ENCODE assay signal across 8 cellular contexts in genomic region chr11:130002352-130002845, GRCh38. TPM values are rescaled to one million over a fixed set of nuclear protein-coding genes. Genes with fewer than 3 reads are reported as not detected.
DNase-seq lines count a peak whose midpoint lies in the region; ATAC-seq and TF ChIP-seq lines count a peak whose summit lies in the region.

PRDM10 (minus strand) TSS chr11:130002835; CDS start chr11:129960964, 41,871 bp downstream.

- peak within 1 kb of the TSS; percentile 100 for H3K27ac Mint-ChIP-seq in T-helper 2 cell treated with Interferon-gamma antibody and Interleukin-4, amounts not matched to agents 5 μg/mL and 100 μg/mL, for 36 hours

- H3K27me3 Mint-ChIP-seq in T-helper 2 cell treated with Interferon-gamma antibody and Interleukin-4, amounts not matched to agents 5 μg/mL and 100 μg/mL, for 36 hours (ENCODE audit: low read depth): no peaks in the 10 kb centered on the region

- H3K36me3 ChIP-seq in ascending aorta: no peaks in the 10 kb centered on the region
- H3K36me3 ChIP-seq in hepatocyte (replicated peaks; ENCODE audit: insufficient read depth, low read depth): no peaks in the 10 kb centered on the region

- DNase-seq in NCI-H1417 treated with DMSO at 0.1 percent for 48 hours (lab: John Stamatoyannopoulos, UW): peak; percentile 98
- peak; percentile 85 for DNase-seq in T-helper 2 cell treated with Interferon-gamma antibody and Interleukin-4, amounts not matched to agents 5 μg/mL and 100 μg/mL, for 36 hours (ENCODE audit: low spot score)
- peak; percentile 68 to 95 for DNase-seq in ascending aorta (ENCODE audit: low spot score in 2 of 2)
- DNase-seq in hepatocyte (ENCODE audit: low spot score): peak; percentile 96
- peak; percentile 65 for DNase-seq in retinal pigment epithelial cell (ENCODE audit: low read depth)
- no peak for DNase-seq in superior temporal gyrus (ENCODE audit: extremely low spot score)

- peak within 1 kb of the TSS; percentile 98 for H3K4me3 Mint-ChIP-seq in T-helper 2 cell treated with Interferon-gamma antibody and Interleukin-4, amounts not matched to agents 5 μg/mL and 100 μg/mL, for 36 hours

- peaks cover 41% of the 10 kb centered on the region for H3K79me2 ChIP-seq in hepatocyte

- peak; percentile 65 for TF ChIP-seq POLR2A in GM15510 (IDR thresholded peaks at IDR 0.05; ENCODE audit: borderline replicate concordance, extremely low read depth, insufficient read length)

- H3K4me1 ChIP-seq in ascending aorta (peaks cover 3 to 19% of the 10 kb centered on the region in 2 donors), hepatocyte (ENCODE audit: insufficient read depth) (peaks cover 16% of the 10 kb centered on the region)

- peak within 1 kb of the TSS; percentile 97 to 100 for H3K27ac ChIP-seq in ascending aorta
- H3K27ac ChIP-seq in hepatocyte: peak within 1 kb of the TSS; percentile 99

- H4K20me1 ChIP-seq in hepatocyte (ENCODE audit: insufficient read depth, poor library complexity, severe bottlenecking): no peaks in the 10 kb centered on the region

- intact Hi-C loops in ascending aorta (cut with DNase I): loop anchor here (2.0 to 5.0 kb wide), 5 partner anchors 105 to 914 kb away; partner anchors contain the start of genes NFRKB, SNX19 and ZBTB44

- H3K9me3 ChIP-seq in ascending aorta (no peaks in the 10 kb centered on the region), hepatocyte (ENCODE audit: low read depth) (no peaks in the 10 kb centered on the region)

- H3K4me2 ChIP-seq in hepatocyte: peak within 1 kb of the TSS; percentile 87

- 0% methylated on average over 17 of the region's 33 CpGs for WGBS in hepatocyte (ENCODE audit: low lambda C conversion rate, missing lambda C conversion rate)

- peaks cover 23% of the 10 kb centered on the region for H3K4me1 Mint-ChIP-seq in T-helper 2 cell treated with Interferon-gamma antibody and Interleukin-4, amounts not matched to agents 5 μg/mL and 100 μg/mL, for 36 hours (ENCODE audit: low read depth)

- no peaks in the 10 kb centered on the region for H3K27me3 ChIP-seq in ascending aorta
- H3K27me3 ChIP-seq in hepatocyte: no peaks in the 10 kb centered on the region

- H3K36me3 Mint-ChIP-seq in T-helper 2 cell treated with Interferon-gamma antibody and Interleukin-4, amounts not matched to agents 5 μg/mL and 100 μg/mL, for 36 hours (ENCODE audit: low read depth): peaks cover 15% of the 10 kb centered on the region

- no peaks in the 10 kb centered on the region for H3K9me2 ChIP-seq in hepatocyte (replicated peaks; ENCODE audit: insufficient read depth)

- peak; percentile 46 for ATAC-seq in HG02759 (IDR thresholded peaks at IDR 0.05; ENCODE audit: unreplicated experiment)

- H3K4me3 ChIP-seq in ascending aorta (peak within 1 kb of the TSS; percentile 96 to 99), hepatocyte (peak within 1 kb of the TSS; percentile 89), retinal pigment epithelial cell (ENCODE audit: low read length) (peak within 1 kb of the TSS; percentile 60)

- TF ChIP-seq CTCF in ascending aorta (IDR thresholded peaks at IDR 0.05): no peak
- TF ChIP-seq CTCF in hepatocyte (IDR thresholded peaks at IDR 0.05; ENCODE audit: poor library complexity): no peak
- no peak for TF ChIP-seq CTCF in retinal pigment epithelial cell (conservative IDR thresholded peaks at IDR 0.05; ENCODE audit: low read depth, low read length)

- peak within 1 kb of the TSS; percentile 49 for H2AFZ ChIP-seq in hepatocyte

- no peaks in the 10 kb centered on the region for H3K9me3 Mint-ChIP-seq in T-helper 2 cell treated with Interferon-gamma antibody and Interleukin-4, amounts not matched to agents 5 μg/mL and 100 μg/mL, for 36 hours

RNA-seq across cellular contexts. Expression of gene PRDM10, which starts in this region (rescaled TPM):
- total RNA-seq in ascending aorta: 48.1 TPM
- total RNA-seq in hepatocyte: 7.1 and 8.1 TPM in 2 replicates
- 3.8 and 4.6 TPM in 2 replicates for polyA plus RNA-seq in hepatocyte
